In the genomic region with DNA sequence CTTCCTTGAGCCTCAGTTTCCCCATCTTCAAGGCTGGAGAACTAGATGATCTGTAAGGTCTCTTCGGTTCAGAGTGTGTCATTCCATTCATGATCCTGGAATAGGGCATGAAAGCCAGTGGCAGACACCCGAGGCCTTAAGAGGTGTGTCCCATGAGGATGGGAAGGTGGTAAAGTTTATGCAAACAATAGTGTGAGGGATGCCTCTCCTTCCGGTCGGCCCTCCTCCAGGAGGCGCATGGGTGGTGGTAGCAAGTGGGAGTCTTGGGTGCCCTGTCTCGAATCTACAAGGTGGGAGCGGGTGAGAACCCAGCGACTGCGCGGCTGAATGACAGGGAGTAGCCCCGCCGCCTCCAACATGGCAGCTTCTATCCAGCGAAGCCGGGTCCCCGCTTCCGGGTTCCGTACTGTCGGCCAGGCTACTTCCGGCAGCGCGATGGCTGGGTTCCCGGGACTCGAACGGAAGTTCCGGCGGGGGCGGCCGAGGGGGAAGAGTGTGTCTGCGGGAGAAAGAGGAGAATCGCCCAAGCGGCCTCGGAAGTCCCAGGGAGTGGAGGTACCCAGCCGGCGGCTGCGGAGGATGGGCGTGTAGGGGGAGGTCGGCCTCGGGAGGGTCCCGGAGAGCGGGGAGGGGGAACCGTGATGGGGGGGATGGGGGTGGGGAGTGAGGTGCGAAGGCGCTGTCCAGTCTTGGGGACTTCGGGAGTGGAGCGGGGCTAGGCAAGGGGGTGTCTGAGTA, we compare ENCODE assay signal across 8 cellular contexts. TPM values are rescaled to one million over a fixed set of nuclear protein-coding genes. Genes with fewer than 3 reads are reported as not detected.
DNase-seq lines count a peak whose midpoint lies in the region; ATAC-seq and TF ChIP-seq lines count a peak whose summit lies in the region.

TSS of gene LYPLA2 (plus strand) at position 450 of the 738 bp plus-strand sequence. CDS start 1,538 bp downstream, outside the sequence.

- H3K27ac Mint-ChIP-seq in activated T-cell treated with anti-CD3 and anti-CD28 coated beads, Interleukin-2, amount 50 U/mL, for 24 hours, result peak within 1 kb of the TSS; percentile 97

- H3K4me1 ChIP-seq in PC-9 (replicated peaks; ENCODE audit: insufficient read depth), result peaks cover 15% of the 10 kb centered on the region
- H3K4me1 ChIP-seq in mucosa of stomach (ENCODE audit: control insufficient read depth, insufficient read depth, low read length), result peaks cover 35% of the 10 kb centered on the region

- no peaks in the 10 kb centered on the region for H3K27me3 Mint-ChIP-seq in activated T-cell treated with anti-CD3 and anti-CD28 coated beads, Interleukin-2, amount 50 U/mL, for 24 hours

- no peaks in the 10 kb centered on the region for H3K9me2 ChIP-seq in PC-9 (ENCODE audit: insufficient read depth)

- H4K20me1 ChIP-seq in PC-9 (ENCODE audit: insufficient read depth), result no peaks in the 10 kb centered on the region

- peaks cover 21% of the 10 kb centered on the region for H3K79me2 ChIP-seq in PC-9 (ENCODE audit: low read depth)

- intact Hi-C loops in PC-9 (cut with micrococcal nuclease; ENCODE audit: unreplicated experiment), result loop anchor here (1.0 kb wide), 2 partner anchors 8 to 13 kb away; partner anchors contain the start of gene PITHD1

- H3K27me3 ChIP-seq in PC-9 (ENCODE audit: insufficient read depth, low read depth), result no peaks in the 10 kb centered on the region
- H3K27me3 ChIP-seq in mucosa of stomach (ENCODE audit: control insufficient read depth, insufficient read depth, low read length), result no peaks in the 10 kb centered on the region

- TF ChIP-seq CTCF in PC-9 (conservative IDR thresholded peaks at IDR 0.05), result no peak

- peak within 1 kb of the TSS; percentile 77 for H3K9ac ChIP-seq in mucosa of stomach (ENCODE audit: low read length)

- peak; percentile 75 for DNase-seq in COR-L47 (lab: John Stamatoyannopoulos, UW)
- peak; percentile 91 for DNase-seq in HuH-7 (ENCODE audit: low spot score)
- peak; percentile 65 to 90 for DNase-seq in PC-9
- DNase-seq in activated T-cell treated with anti-CD3 and anti-CD28 coated beads, Interleukin-2, amount 50 U/mL, for 24 hours, result peak; percentile 89
- peak; percentile 88 to 89 for DNase-seq in erythroblast (lab: John Stamatoyannopoulos, UW)
- peak; percentile 94 for DNase-seq in stimulated activated CD8-positive, alpha-beta memory T cell treated with anti-CD3 and anti-CD28 coated beads, Interleukin-4, amount 100 ng/mL, for 48 hours

- peaks cover 27% of the 10 kb centered on the region for H3F3A ChIP-seq in PC-9 (ENCODE audit: insufficient read depth, low read depth)

- POLR2A ChIA-PET in PC-9 (lab: Charles Lee; ENCODE audit: unreplicated experiment), result interaction anchor here (0.5 to 0.8 kb wide), 4 partner anchors 11 to 99 kb away, joined by 3 to 12 read pairs (median 5); partner anchors contain the start of genes PITHD1 and RPL11

- peak; percentile 59 for ATAC-seq in GM21360 (IDR thresholded peaks at IDR 0.05; ENCODE audit: unreplicated experiment)

- peaks cover 33% of the 10 kb centered on the region for H3K4me1 Mint-ChIP-seq in activated T-cell treated with anti-CD3 and anti-CD28 coated beads, Interleukin-2, amount 50 U/mL, for 24 hours (ENCODE audit: low read depth)

- peak within 1 kb of the TSS; percentile 87 for H3K4me2 ChIP-seq in PC-9

- peak within 1 kb of the TSS; percentile 78; the same call in 1 of the 2 replicates for H2AFZ ChIP-seq in PC-9

- peaks cover 78% of the 10 kb centered on the region for H3K36me3 Mint-ChIP-seq in activated T-cell treated with anti-CD3 and anti-CD28 coated beads, Interleukin-2, amount 50 U/mL, for 24 hours (ENCODE audit: low read depth)

- peak within 1 kb of the TSS; percentile 80 for H3K27ac ChIP-seq in PC-9

- no peaks in the 10 kb centered on the region for H3K9me3 Mint-ChIP-seq in activated T-cell treated with anti-CD3 and anti-CD28 coated beads, Interleukin-2, amount 50 U/mL, for 24 hours

- no peaks in the 10 kb centered on the region for H3K36me3 ChIP-seq in PC-9 (ENCODE audit: low read depth)
- H3K36me3 ChIP-seq in mucosa of stomach (ENCODE audit: control insufficient read depth, insufficient read depth, low read length), result peaks cover 9% of the 10 kb centered on the region

- CTCF ChIA-PET in PC-9 (lab: Charles Lee), result interaction anchor here (0.6 to 1.1 kb wide), 3 partner anchors 10 to 75 kb away, joined by 3 to 5 read pairs (median 3); no protein-coding TSS in a partner anchor

- TF ChIP-seq POLR2A in erythroblast (IDR thresholded peaks at IDR 0.05; ENCODE audit: low read length), result peak; percentile 53

- H3K4me3 ChIP-seq in PC-9 (peak within 1 kb of the TSS; percentile 88), mucosa of stomach (ENCODE audit: low read length) (peak within 1 kb of the TSS; percentile 85)

- peak within 1 kb of the TSS; percentile 98 for H3K4me3 Mint-ChIP-seq in activated T-cell treated with anti-CD3 and anti-CD28 coated beads, Interleukin-2, amount 50 U/mL, for 24 hours

- H3K9me3 ChIP-seq in PC-9 (ENCODE audit: insufficient read depth, low read depth) (no peaks in the 10 kb centered on the region), mucosa of stomach (ENCODE audit: control insufficient read depth, low read length) (no peaks in the 10 kb centered on the region)

- BruUV-seq in PC-9 (replicated peaks; lab: Mats Ljungman, UMichigan), result no TSS peak

RNA-seq across cellular contexts. Expression of gene LYPLA2, which starts in this region (rescaled TPM):
- total RNA-seq in PC-9 (2021), result 90.1 and 94.9 TPM in 2 replicates

Comparison
In these comparisons a context has a peak if more than half of its experiments do, and no peak if none do; other contexts are left out.
1. Peak in every context shown above with its lines: DNase-seq, ATAC-seq, H3K4me3 ChIP-seq and H3K27ac ChIP-seq.